Comparison of ENCODE assay signal across 8 cellular contexts in genomic region chr1:46179138-46180081, GRCh38.
DNase-seq lines count a peak whose midpoint lies in the region; ATAC-seq lines count a peak whose summit lies in the region.

No MANE protein-coding gene starts in this region.

- DNase-seq in ELF-1 (ENCODE audit: low read depth, low spot score) = peak; percentile 91
- DNase-seq in NCI-H69 (lab: John Stamatoyannopoulos, UW) = peak; percentile 90
- DNase-seq in activated CD4-positive, alpha-beta T cell treated with anti-CD3 and anti-CD28 coated beads, Interleukin-2, amount 50 U/mL, for 24 hours (ENCODE audit: low read depth in 1 of 2, low spot score in 1 of 2) = peak; percentile 36 to 62
- peak; percentile 83 for DNase-seq in ecto neural progenitor cell (ENCODE audit: low spot score)
- peak; percentile 97 for DNase-seq in medulla oblongata (ENCODE audit: extremely low spot score)
- peak; percentile 49 for DNase-seq in stimulated activated CD8-positive, alpha-beta memory T cell treated with anti-CD3 and anti-CD28 coated beads, Interleukin-15, amount 100 ng/mL, for 1 hour (ENCODE audit: low read depth)

- ATAC-seq in HG03432 (IDR thresholded peaks at IDR 0.05; ENCODE audit: unreplicated experiment) (peak; percentile 61), HG03520 (IDR thresholded peaks at IDR 0.05; ENCODE audit: unreplicated experiment) (no peak)
